ENCODE assay signal across 9 cellular contexts in the genomic region with DNA sequence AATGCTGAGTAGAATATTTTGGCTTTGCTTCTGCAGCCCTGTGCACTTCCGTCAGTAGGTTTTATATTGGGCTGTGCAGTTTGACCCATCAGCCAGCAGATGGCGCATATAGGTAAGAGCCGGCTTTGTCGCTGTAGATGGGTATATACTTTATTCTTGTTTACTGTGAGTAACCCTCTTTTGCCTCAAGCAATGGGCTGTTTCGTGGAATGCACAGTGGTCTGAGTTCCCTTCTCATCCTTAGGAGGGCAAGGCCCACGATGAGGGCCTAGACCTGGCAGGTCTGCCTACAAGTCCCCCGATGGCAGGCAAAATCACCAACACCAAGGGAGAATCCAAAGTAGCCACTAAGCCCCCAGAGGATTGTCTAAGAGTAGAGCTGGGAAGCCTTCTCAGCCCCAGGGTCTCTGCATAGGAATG.
A peak's percentile ranks its signal among the peaks of the same experiment; 100 is the strongest.
DNase-seq lines count a peak whose midpoint lies in the region; ATAC-seq and TF ChIP-seq lines count a peak whose summit lies in the region.
"Had no signal": no experiment of that assay in that cellular context is flagged by ENCODE, and none has a peak within 500 bp of the region (broad histone marks: within the 10 kb centered on the region; RNA-seq: fewer than 3 reads in every experiment).

No MANE protein-coding gene starts in this region.

- no peaks in the 10 kb centered on the region for H3K27me3 ChIP-seq in hepatocyte

- peak; percentile 54 for DNase-seq in activated effector memory CD4-positive, alpha-beta T cell treated with anti-CD3 and anti-CD28 coated beads, Interleukin-2, amount 50 U/mL, for 16 hours
- DNase-seq in activated effector memory CD4-positive, alpha-beta T cell treated with Interleukin-2 at 50 U/mL for 16 hours = no peak
- peak; percentile 61 for DNase-seq in NCI-H446 treated with DMSO at 0.1 percent for 48 hours (lab: John Stamatoyannopoulos, UW)
- DNase-seq in activated naive CD8-positive, alpha-beta T cell treated with anti-CD3 and anti-CD28 coated beads, Interleukin-2, amount 10 ng/mL, durations not matched to agents 7 days and 5 days = no peak
- peak; percentile 87 for DNase-seq in hepatocyte (ENCODE audit: low spot score)
- peak; percentile 24 for DNase-seq in smooth muscle cell of the brain vasculature (ENCODE audit: low read depth, low spot score)

- no peak overlapping the region for H3K4me2 ChIP-seq in hepatocyte

- WGBS in hepatocyte (ENCODE audit: low lambda C conversion rate, missing lambda C conversion rate) = 18% methylated on average over 7 of the region's 7 CpGs

- no peak overlapping the region for H3K27ac ChIP-seq in hepatocyte

- H3K9me3 ChIP-seq in hepatocyte (ENCODE audit: low read depth) = no peaks in the 10 kb centered on the region

- H2AFZ ChIP-seq in hepatocyte = no peak overlapping the region

- H3K36me3 ChIP-seq in hepatocyte (replicated peaks; ENCODE audit: insufficient read depth, low read depth) = no peaks in the 10 kb centered on the region

- H3K79me2 ChIP-seq in hepatocyte = no peaks in the 10 kb centered on the region

- H3K4me3 ChIP-seq in hepatocyte = no peak overlapping the region

- H3K27me3 Mint-ChIP-seq in activated naive CD8-positive, alpha-beta T cell treated with anti-CD3 and anti-CD28 coated beads, Interleukin-2, amount 10 ng/mL, durations not matched to agents 7 days and 5 days = no peaks in the 10 kb centered on the region

- ATAC-seq in GM21423 (IDR thresholded peaks at IDR 0.05; ENCODE audit: unreplicated experiment) (peak; percentile 97), HG03520 (IDR thresholded peaks at IDR 0.05; ENCODE audit: unreplicated experiment) (peak; percentile 95)
- ATAC-seq in activated naive CD8-positive, alpha-beta T cell treated with anti-CD3 and anti-CD28 coated beads, Interleukin-2, amount 10 ng/mL, durations not matched to agents 7 days and 5 days (ENCODE audit: low read depth) = peak; percentile 60

- POLR2A ChIA-PET in activated naive CD8-positive, alpha-beta T cell treated with anti-CD3 and anti-CD28 coated beads, Interleukin-2, amount 10 ng/mL, durations not matched to agents 7 days and 5 days (lab: Charles Lee) = no interaction called here

- no peaks in the 10 kb centered on the region for H3K36me3 Mint-ChIP-seq in activated naive CD8-positive, alpha-beta T cell treated with anti-CD3 and anti-CD28 coated beads, Interleukin-2, amount 10 ng/mL, durations not matched to agents 7 days and 5 days
- H3K36me3 Mint-ChIP-seq: immature natural killer cell had no signal

- no peak overlapping the region for H3K27ac Mint-ChIP-seq in activated naive CD8-positive, alpha-beta T cell treated with anti-CD3 and anti-CD28 coated beads, Interleukin-2, amount 10 ng/mL, durations not matched to agents 7 days and 5 days
- H3K27ac Mint-ChIP-seq: immature natural killer cell had no signal

- H3K4me1 Mint-ChIP-seq in activated naive CD8-positive, alpha-beta T cell treated with anti-CD3 and anti-CD28 coated beads, Interleukin-2, amount 10 ng/mL, durations not matched to agents 7 days and 5 days = no peaks in the 10 kb centered on the region
- H3K4me1 Mint-ChIP-seq: immature natural killer cell had no signal

- H3K9me3 Mint-ChIP-seq in activated naive CD8-positive, alpha-beta T cell treated with anti-CD3 and anti-CD28 coated beads, Interleukin-2, amount 10 ng/mL, durations not matched to agents 7 days and 5 days = no peaks in the 10 kb centered on the region

- no peak overlapping the region for H3K4me3 Mint-ChIP-seq in activated naive CD8-positive, alpha-beta T cell treated with anti-CD3 and anti-CD28 coated beads, Interleukin-2, amount 10 ng/mL, durations not matched to agents 7 days and 5 days
- H3K4me3 Mint-ChIP-seq: immature natural killer cell had no signal

- no peaks in the 10 kb centered on the region for H3K4me1 ChIP-seq in hepatocyte (ENCODE audit: insufficient read depth)

- H4K20me1 ChIP-seq in hepatocyte (ENCODE audit: insufficient read depth, poor library complexity, severe bottlenecking) = no peaks in the 10 kb centered on the region

- no peaks in the 10 kb centered on the region for H3K9me2 ChIP-seq in hepatocyte (replicated peaks; ENCODE audit: insufficient read depth)

- TF ChIP-seq CTCF in hepatocyte (IDR thresholded peaks at IDR 0.05; ENCODE audit: poor library complexity) = peak; percentile 83

Comparison
In these comparisons a context has a peak if more than half of its experiments do, and no peak if none do; other contexts are left out.
1. DNase-seq: peak in activated effector memory CD4-positive, alpha-beta T cell treated with anti-CD3 and anti-CD28 coated beads, Interleukin-2, amount 50 U/mL, for 16 hours (single experiment), NCI-H446 treated with DMSO at 0.1 percent for 48 hours (single experiment), hepatocyte (single experiment) and smooth muscle cell of the brain vasculature (single experiment); none in activated effector memory CD4-positive, alpha-beta T cell treated with Interleukin-2 at 50 U/mL for 16 hours (single experiment) and activated naive CD8-positive, alpha-beta T cell treated with anti-CD3 and anti-CD28 coated beads, Interleukin-2, amount 10 ng/mL, durations not matched to agents 7 days and 5 days (single experiment).
2. Peak in every context shown above with its lines, with median percentiles within 50 percentile points of each other: ATAC-seq.